In genomic region chr5:6596388-6596787, GRCh38 we compare ENCODE assay signal across 17 cellular contexts. TPM values are rescaled to one million over a fixed set of nuclear protein-coding genes. Genes with fewer than 3 reads are reported as not detected.
DNase-seq lines count a peak whose midpoint lies in the region; ATAC-seq, FAIRE-seq and TF ChIP-seq lines count a peak whose summit lies in the region.
"Had no signal": no experiment of that assay in that cellular context is flagged by ENCODE, and none has a peak within 500 bp of the region (broad histone marks: within the 10 kb centered on the region; RNA-seq: fewer than 3 reads in every experiment).

No MANE protein-coding gene starts in this region.

- BruUV-seq in HepG2 (replicated peaks; lab: Mats Ljungman, UMichigan), result no TSS peak

- H3K4me2 ChIP-seq in HepG2 (ENCODE audit: low read depth, low read length), result no peak overlapping the region

- no peak for TF ChIP-seq RAD21 in HepG2 (CRISPR knock-in tag; IDR thresholded peaks at IDR 0.05)

- H3K36me3 Mint-ChIP-seq in activated naive CD4-positive, alpha-beta T cell treated with anti-CD3 and anti-CD28 coated beads, Interleukin-2, amount 50 U/mL, for 24 hours, result peaks cover 20% of the 10 kb centered on the region
- peaks cover 38% of the 10 kb centered on the region for H3K36me3 Mint-ChIP-seq in central memory CD8-positive, alpha-beta T cell (ENCODE audit: insufficient read depth)

- H3K27me3 ChIP-seq in HepG2 (ENCODE audit: control insufficient read depth in 1 of 2, insufficient read depth in 2 of 2, low read length in 2 of 2), result no peaks in the 10 kb centered on the region

- no peaks in the 10 kb centered on the region for H3K27me3 Mint-ChIP-seq in activated naive CD4-positive, alpha-beta T cell treated with anti-CD3 and anti-CD28 coated beads, Interleukin-2, amount 50 U/mL, for 24 hours
- H3K27me3 Mint-ChIP-seq in central memory CD8-positive, alpha-beta T cell, result no peaks in the 10 kb centered on the region
- H3K27me3 Mint-ChIP-seq: B cell; CD4-positive, alpha-beta memory T cell had no signal

- TF ChIP-seq POLR2A in HepG2 (IDR thresholded peaks at IDR 0.05; ENCODE audit: insufficient read depth in 1 of 2, low read depth in 2 of 2, low read length in 2 of 2), result no peak

- H3K9me3 Mint-ChIP-seq in activated naive CD4-positive, alpha-beta T cell treated with anti-CD3 and anti-CD28 coated beads, Interleukin-2, amount 50 U/mL, for 24 hours, result no peaks in the 10 kb centered on the region
- no peaks in the 10 kb centered on the region for H3K9me3 Mint-ChIP-seq in central memory CD8-positive, alpha-beta T cell
- H3K9me3 Mint-ChIP-seq: CD4-positive, alpha-beta memory T cell had no signal

- intact Hi-C loops in HepG2 (cut with micrococcal nuclease; ENCODE audit: unreplicated experiment), result no loop called here

- DNase-seq in activated naive CD4-positive, alpha-beta T cell treated with Interleukin-2 at 50 U/mL for 16 hours, result no peak
- DNase-seq in central memory CD8-positive, alpha-beta T cell (ENCODE audit: low spot score in 2 of 2), result no peak
- DNase-seq in HepG2 (ENCODE audit: low spot score) (no peak), SKM-1 (lab: John Stamatoyannopoulos, UW; ENCODE audit: unreplicated experiment) (no peak), superior temporal gyrus (ENCODE audit: extremely low spot score) (no peak), CD1c-positive myeloid dendritic cell (ENCODE audit: extremely low spot score) (no peak)
- DNase-seq: C1 segment of cervical spinal cord; CD4-positive, alpha-beta memory T cell; DMS79; GM23248 had no signal

- no peak overlapping the region for H3K4me3 ChIP-seq in HepG2 (replicated peaks in 1 of 3; ENCODE audit: insufficient read depth in 1 of 3, low read depth in 2 of 3, low read length in 3 of 3)
- H3K4me3 ChIP-seq: GM12878, GM23248 had no signal

- TF ChIP-seq CTCF in HepG2 (CRISPR knock-in tag; IDR thresholded peaks at IDR 0.05), result no peak

- 85% methylated on average over 5 of the region's 5 CpGs for WGBS in HepG2 (ENCODE audit: low lambda C conversion rate)

- no peaks in the 10 kb centered on the region for H3K4me1 ChIP-seq in HepG2 (ENCODE audit: insufficient read depth, low read length)

- ATAC-seq in central memory CD8-positive, alpha-beta T cell (replicated peaks; ENCODE audit: extremely low read depth, poor library complexity, severe bottlenecking), result no peak
- ATAC-seq in HepG2, result peak; percentile 13; the same call in 1 of the 3 replicates
- ATAC-seq: GM12878, HCT116 had no signal

- TF ChIP-seq EP300 in HepG2 (IDR thresholded peaks at IDR 0.05; ENCODE audit: low read depth in 2 of 2, low read length in 2 of 2) (no peak), HepG2 (CRISPR knock-in tag; IDR thresholded peaks at IDR 0.05; ENCODE audit: borderline replicate concordance) (no peak)

- H3K79me2 ChIP-seq in HepG2 (ENCODE audit: insufficient read depth, low read length), result no peaks in the 10 kb centered on the region

- no peaks in the 10 kb centered on the region for H4K20me1 ChIP-seq in HepG2 (ENCODE audit: insufficient read depth, low read length)

- H2AFZ ChIP-seq in HepG2 (ENCODE audit: low read length), result no peak overlapping the region
- H2AFZ ChIP-seq: GM23248 had no signal

- no peaks in the 10 kb centered on the region for H3K4me1 Mint-ChIP-seq in activated naive CD4-positive, alpha-beta T cell treated with anti-CD3 and anti-CD28 coated beads, Interleukin-2, amount 50 U/mL, for 24 hours
- no peaks in the 10 kb centered on the region for H3K4me1 Mint-ChIP-seq in central memory CD8-positive, alpha-beta T cell
- H3K4me1 Mint-ChIP-seq: B cell; CD4-positive, alpha-beta memory T cell had no signal

- no peak for FAIRE-seq in HepG2 (lab: Jason Lieb, UNC)
- FAIRE-seq: A204.1, GM12878, GM18507, H54 had no signal

- no peak overlapping the region for H3K4me3 Mint-ChIP-seq in activated naive CD4-positive, alpha-beta T cell treated with anti-CD3 and anti-CD28 coated beads, Interleukin-2, amount 50 U/mL, for 24 hours
- H3K4me3 Mint-ChIP-seq in central memory CD8-positive, alpha-beta T cell, result no peak overlapping the region
- H3K4me3 Mint-ChIP-seq: B cell; CD4-positive, alpha-beta memory T cell had no signal

- no peak overlapping the region for H3K27ac ChIP-seq in HepG2 (ENCODE audit: extremely low read length, insufficient read depth, low read length)
- H3K27ac ChIP-seq: GM23248 had no signal

- POLR2A ChIA-PET in HepG2 (lab: Yijun Ruan, JAX), result no interaction called here

- peak overlapping the region; percentile 38 for H3K27ac Mint-ChIP-seq in activated naive CD4-positive, alpha-beta T cell treated with anti-CD3 and anti-CD28 coated beads, Interleukin-2, amount 50 U/mL, for 24 hours
- H3K27ac Mint-ChIP-seq in central memory CD8-positive, alpha-beta T cell (ENCODE audit: low read depth), result peak overlapping the region; percentile 36
- H3K27ac Mint-ChIP-seq: B cell; CD4-positive, alpha-beta memory T cell had no signal

- H3K9ac ChIP-seq in HepG2 (ENCODE audit: insufficient read depth, low read depth, low read length), result no peak overlapping the region
- H3K9ac ChIP-seq: GM23248 had no signal

- no peaks in the 10 kb centered on the region for H3K9me3 ChIP-seq in HepG2 (ENCODE audit: low read length)

- CTCF ChIA-PET in HepG2 (lab: Yijun Ruan, JAX; ENCODE audit: low intra/inter-chr PET ratio, low total read pairs), result no interaction called here

- H3K36me3 ChIP-seq in HepG2 (replicated peaks in 1 of 2; ENCODE audit: control insufficient read depth in 1 of 2, insufficient read depth in 2 of 2, low read length in 2 of 2), result peaks cover 8 to 32% of the 10 kb centered on the region in 2 experiments

- in situ Hi-C loops in HepG2 (cut with HindIII; ENCODE audit: extremely low pct_ligation_motif_present, low pct_unique_long_range_greater_than_20kb), result no loop called here

TF ChIP-seq in HepG2, 621 proteins besides CTCF, POLR2A, EP300 and RAD21:
- TF ChIP-seq POGZ (CRISPR knock-in tag; IDR thresholded peaks at IDR 0.05), result no peak
- no peak for TF ChIP-seq SNAPC2 (CRISPR knock-in tag; IDR thresholded peaks at IDR 0.05)
- no peak for TF ChIP-seq ZBTB7A (CRISPR knock-in tag; IDR thresholded peaks at IDR 0.05)
- TF ChIP-seq ZNF430 (CRISPR knock-in tag; IDR thresholded peaks at IDR 0.05), result no peak

RNA-seq across cellular contexts. Expression of gene NSUN2, which starts 36.5 kb away (rescaled TPM):
- total RNA-seq in HepG2 (2016; rRNA removed; fragmentation: Illumina TruSeq; extraction: Trizol), result 69.1 and 71.4 TPM in 2 replicates
- 12.3 and 15.9 TPM in 2 replicates for total RNA-seq in HepG2 (2016; cell fraction: cytosol; rRNA removed; fragmentation: Illumina TruSeq; extraction: Trizol; ENCODE audit: low read depth)
- 58.5 and 66.7 TPM in 2 replicates for total RNA-seq in HepG2 (2016; cell fraction: insoluble cytoplasmic fraction; rRNA removed; fragmentation: Illumina TruSeq; extraction: Trizol)
- 16.2 and 18.1 TPM in 2 replicates for total RNA-seq in HepG2 (2016; cell fraction: membrane; rRNA removed; fragmentation: Illumina TruSeq; extraction: Trizol)
- 50.6 and 60.7 TPM in 2 replicates for total RNA-seq in HepG2 (2016; cell fraction: nucleus; rRNA removed; fragmentation: Illumina TruSeq; extraction: Trizol)
- polyA plus RNA-seq in HepG2 (2011; rRNA removed), result 51.7 and 52.1 TPM in 2 replicates
- polyA plus RNA-seq in HepG2 (2011; cell fraction: cytosol; rRNA removed), result 24.9 and 27.2 TPM in 2 replicates
- 138 and 148 TPM in 2 replicates for polyA plus RNA-seq in HepG2 (2011; cell fraction: nucleus; rRNA removed)
- polyA plus RNA-seq in HepG2 (2012), result 44.6 and 48.0 TPM in 2 replicates
- 2.3 and 3.1 TPM in 2 replicates for polyA plus RNA-seq in HepG2 (2016; cell fraction: cytosol; fragmentation: Illumina TruSeq; extraction: Trizol; ENCODE audit: low read depth)
- polyA plus RNA-seq in HepG2 (2016; cell fraction: insoluble cytoplasmic fraction; fragmentation: Illumina TruSeq; extraction: Trizol; ENCODE audit: low read depth), result 59.3 and 62.8 TPM in 2 replicates
- 7.1 and 8.4 TPM in 2 replicates for polyA plus RNA-seq in HepG2 (2016; cell fraction: membrane; fragmentation: Illumina TruSeq; extraction: Trizol; ENCODE audit: low read depth)
- polyA plus RNA-seq in HepG2 (2016; cell fraction: nucleus; fragmentation: Illumina TruSeq; extraction: Trizol; ENCODE audit: insufficient read depth, low read depth), result 140 and 147 TPM in 2 replicates
- 25.9 and 113 TPM in 2 replicates for polyA minus RNA-seq in HepG2 (2011; rRNA and poly(A)+ RNA removed; ENCODE audit: low replicate concordance)
- polyA minus RNA-seq in HepG2 (2011; cell fraction: cytosol; rRNA and poly(A)+ RNA removed), result 17.2 and 20.0 TPM in 2 replicates
- 82.3 and 82.4 TPM in 2 replicates for polyA minus RNA-seq in HepG2 (2011; cell fraction: nucleus; rRNA and poly(A)+ RNA removed)

RNA-seq across cellular contexts. Expression of gene SRD5A1, which starts 36.9 kb away (rescaled TPM):
- total RNA-seq in HepG2 (2016; rRNA removed; fragmentation: Illumina TruSeq; extraction: Trizol), result 6.1 and 7.1 TPM in 2 replicates
- 2.8 and 4.1 TPM in 2 replicates for total RNA-seq in HepG2 (2016; cell fraction: cytosol; rRNA removed; fragmentation: Illumina TruSeq; extraction: Trizol; ENCODE audit: low read depth)
- total RNA-seq in HepG2 (2016; cell fraction: insoluble cytoplasmic fraction; rRNA removed; fragmentation: Illumina TruSeq; extraction: Trizol), result 5.8 and 5.9 TPM in 2 replicates
- total RNA-seq in HepG2 (2016; cell fraction: membrane; rRNA removed; fragmentation: Illumina TruSeq; extraction: Trizol), result 5.5 and 6.5 TPM in 2 replicates
- 4.9 and 7.7 TPM in 2 replicates for total RNA-seq in HepG2 (2016; cell fraction: nucleus; rRNA removed; fragmentation: Illumina TruSeq; extraction: Trizol)
- 9.9 and 11.3 TPM in 2 replicates for polyA plus RNA-seq in HepG2 (2011; rRNA removed)
- polyA plus RNA-seq in HepG2 (2011; cell fraction: cytosol; rRNA removed), result 7.8 and 8.2 TPM in 2 replicates
- polyA plus RNA-seq in HepG2 (2011; cell fraction: nucleus; rRNA removed), result 10.7 TPM in 2 replicates
- 4.4 and 4.9 TPM in 2 replicates for polyA plus RNA-seq in HepG2 (2012)
- 3.6 and 3.9 TPM in 2 replicates for polyA plus RNA-seq in HepG2 (2016; cell fraction: cytosol; fragmentation: Illumina TruSeq; extraction: Trizol; ENCODE audit: low read depth)
- 8.8 and 9.6 TPM in 2 replicates for polyA plus RNA-seq in HepG2 (2016; cell fraction: insoluble cytoplasmic fraction; fragmentation: Illumina TruSeq; extraction: Trizol; ENCODE audit: low read depth)
- 6.4 and 6.8 TPM in 2 replicates for polyA plus RNA-seq in HepG2 (2016; cell fraction: membrane; fragmentation: Illumina TruSeq; extraction: Trizol; ENCODE audit: low read depth)
- polyA plus RNA-seq in HepG2 (2016; cell fraction: nucleus; fragmentation: Illumina TruSeq; extraction: Trizol; ENCODE audit: insufficient read depth, low read depth), result 8.8 and 9.4 TPM in 2 replicates
- polyA minus RNA-seq in HepG2 (2011; rRNA and poly(A)+ RNA removed; ENCODE audit: low replicate concordance), result 19.3 and 93.8 TPM in 2 replicates
- polyA minus RNA-seq in HepG2 (2011; cell fraction: cytosol; rRNA and poly(A)+ RNA removed), result 2.8 and 4.6 TPM in 2 replicates
- polyA minus RNA-seq in HepG2 (2011; cell fraction: nucleus; rRNA and poly(A)+ RNA removed), result 10.6 and 11.2 TPM in 2 replicates
